24 cellular contexts compared by ENCODE assay signal in the genomic region with DNA sequence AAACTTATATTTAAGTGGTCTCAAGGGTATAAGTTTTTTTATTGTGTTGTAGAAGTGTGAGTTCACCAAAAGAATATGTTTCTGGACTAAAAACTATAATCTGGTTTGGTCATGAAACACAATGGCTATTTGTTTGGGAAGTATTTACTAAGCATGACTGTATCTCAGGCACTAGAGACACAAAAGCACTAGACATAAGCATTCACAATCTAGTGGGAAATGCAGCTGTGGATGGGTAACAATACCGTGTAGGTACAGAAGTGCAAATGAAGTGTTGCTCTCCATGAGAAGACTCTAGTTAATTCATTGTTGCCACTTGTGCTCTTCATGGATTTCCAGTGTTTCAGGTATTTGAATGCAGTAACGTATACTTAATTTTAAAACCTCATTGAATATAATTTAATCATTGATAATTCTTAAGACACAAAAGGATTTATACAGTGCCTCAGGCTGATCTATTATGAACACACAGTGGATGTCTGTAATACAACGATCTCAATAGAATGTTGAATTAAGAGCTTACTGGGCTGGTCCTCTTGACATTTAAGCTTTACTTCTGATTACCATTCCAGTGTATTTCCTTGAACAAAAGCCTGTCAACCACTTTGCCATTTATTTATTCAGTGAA.
"Had no signal": no experiment of that assay in that cellular context is flagged by ENCODE, and none has a peak within 500 bp of the region (broad histone marks: within the 10 kb centered on the region; RNA-seq: fewer than 3 reads in every experiment).

No MANE protein-coding gene starts in this region.

- H3K4me3 ChIP-seq: esophagus squamous epithelium, gastrocnemius medialis, hepatocyte, ovary, prostate gland, sigmoid colon, thoracic aorta had no signal

- ATAC-seq: activated CD4-positive, alpha-beta T cell treated with anti-CD3 and anti-CD28 coated beads for 36 hours; activated CD8-positive, alpha-beta T cell treated with anti-CD3 and anti-CD28 coated beads, Interleukin-2, amount 10 ng/mL, durations not matched to agents 7 days and 5 days; activated naive CD4-positive, alpha-beta T cell treated with anti-CD3 and anti-CD28 coated beads, Interleukin-2, amount 50 U/mL, for 72 hours; activated T-cell treated with anti-CD3 and anti-CD28 coated beads, Interleukin-2, amount 50 U/mL, for 72 hours; gastrocnemius medialis; left cardiac atrium; naive thymus-derived CD4-positive, alpha-beta T cell; stimulated activated effector memory CD8-positive, alpha-beta T cell treated with anti-CD3 and anti-CD28 coated beads, Interleukin-12 subunit alpha, Interleukin-12 subunit beta, amount 100 ng/mL, for 72 hours had no signal

- H3K27me3 ChIP-seq: esophagus squamous epithelium, gastrocnemius medialis, hepatocyte, ovary, sigmoid colon had no signal

- H3K36me3 ChIP-seq: gastrocnemius medialis, ovary, prostate gland had no signal

- H3K27ac ChIP-seq: epithelial cell of prostate, esophagus squamous epithelium, gastrocnemius medialis, hepatocyte, ovary, prostate gland, sigmoid colon, thoracic aorta had no signal

- DNase-seq: activated CD4-positive, alpha-beta T cell treated with anti-CD3 and anti-CD28 coated beads for 36 hours; activated CD4-positive, CD25-positive, alpha-beta regulatory T cell; activated CD8-positive, alpha-beta T cell treated with anti-CD3 and anti-CD28 coated beads, Interleukin-2, amount 10 ng/mL, durations not matched to agents 7 days and 5 days; activated naive CD4-positive, alpha-beta T cell; activated T-cell treated with anti-CD3 and anti-CD28 coated beads for 4 hours; activated T-cell treated with anti-CD3 and anti-CD28 coated beads, Interleukin-2, amount 50 U/mL, for 72 hours; esophagus squamous epithelium; gastrocnemius medialis; islet precursor cell; left cardiac atrium; mammary epithelial cell; naive thymus-derived CD4-positive, alpha-beta T cell; ovary; retina; sigmoid colon; small intestine; stimulated activated CD4-positive, alpha-beta T cell treated with anti-CD3 and anti-CD28 coated beads, Interleukin-4, amount 100 ng/mL, for 24 hours; trophoblast cell had no signal

- H3K4me1 ChIP-seq: esophagus squamous epithelium, prostate gland, sigmoid colon had no signal

- H3K9me3 ChIP-seq: esophagus squamous epithelium, gastrocnemius medialis, ovary, prostate gland, sigmoid colon, thoracic aorta had no signal
